18 cellular contexts compared by ENCODE assay signal in the genomic region with DNA sequence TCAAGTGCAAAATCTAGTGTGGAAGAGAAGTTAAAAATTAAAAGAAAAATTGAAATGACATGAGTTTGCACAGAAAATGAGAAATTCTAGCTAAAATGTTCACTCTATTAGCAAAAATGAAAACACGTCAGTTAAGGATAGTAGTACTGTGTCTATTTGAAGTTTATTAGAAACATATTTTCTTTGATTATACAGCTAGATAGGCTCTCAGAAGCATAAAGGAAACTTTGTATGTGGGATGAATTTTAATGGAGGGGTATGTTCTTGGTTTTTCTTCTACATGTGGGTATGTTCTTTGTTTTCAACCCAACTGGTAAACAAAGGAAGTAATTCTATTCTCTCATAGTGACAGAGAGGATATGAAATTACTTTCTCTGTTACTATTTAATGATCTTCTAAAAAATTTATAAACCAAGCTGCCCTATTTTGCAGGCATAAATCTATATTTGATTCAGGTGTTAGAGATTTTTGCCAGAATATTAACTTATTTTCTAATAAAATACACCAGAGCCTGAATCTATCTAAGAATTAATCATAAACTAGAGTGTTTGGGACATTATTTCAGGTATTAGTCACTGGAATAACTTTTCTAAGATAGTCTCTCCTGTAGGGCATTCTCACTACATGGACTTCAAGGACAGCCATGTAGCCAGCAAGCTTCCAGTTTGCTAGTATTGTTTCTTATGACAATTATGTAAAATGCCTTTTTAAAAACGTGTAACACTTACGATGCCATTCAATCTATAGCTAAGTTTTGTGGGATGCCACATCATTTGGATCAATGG. TPM values are rescaled to one million over a fixed set of nuclear protein-coding genes. Genes with fewer than 3 reads are reported as not detected.
DNase-seq lines count a peak whose midpoint lies in the region; ATAC-seq, FAIRE-seq and TF ChIP-seq lines count a peak whose summit lies in the region.
"Had no signal": no experiment of that assay in that cellular context is flagged by ENCODE, and none has a peak within 500 bp of the region (broad histone marks: within the 10 kb centered on the region; RNA-seq: fewer than 3 reads in every experiment).

No MANE protein-coding gene starts in this region.

- H3K36me3 ChIP-seq in GM12878 (ENCODE audit: control insufficient read depth in 2 of 2, insufficient read depth in 2 of 2, low read length in 1 of 2) (no peaks in the 10 kb centered on the region), upper lobe of left lung (no peaks in the 10 kb centered on the region), thyroid gland (no peaks in the 10 kb centered on the region)

- TF ChIP-seq EP300 in A549 (IDR thresholded peaks at IDR 0.05) (no peak), GM12878 (IDR thresholded peaks at IDR 0.05; ENCODE audit: borderline replicate concordance in 1 of 2, control insufficient read depth in 1 of 2, low read depth in 2 of 2, low read length in 2 of 2) (no peak), upper lobe of left lung (IDR thresholded peaks at IDR 0.05) (no peak)

- ATAC-seq in A549: 0 out of 6 replicates have a peak, but pooled peaks of 1 of the 2 experiments have one; percentile 33
- no peak for ATAC-seq in GM12878
- peak; percentile 33 for ATAC-seq in foreskin keratinocyte
- no peak for ATAC-seq in HG03432 (IDR thresholded peaks at IDR 0.05; ENCODE audit: unreplicated experiment)
- no peak for ATAC-seq in upper lobe of left lung (ENCODE audit: low FRiP score in 2 of 2)
- ATAC-seq: activated CD8-positive, alpha-beta T cell treated with anti-CD3 and anti-CD28 coated beads for 36 hours; activated naive CD8-positive, alpha-beta T cell treated with anti-CD3 and anti-CD28 coated beads, Interleukin-2, amount 50 U/mL, for 24 hours; activated T-cell treated with anti-CD3 and anti-CD28 coated beads, Interleukin-2, amount 50 U/mL, for 72 hours had no signal

- H4K20me1 ChIP-seq in GM12878 (ENCODE audit: control insufficient read depth, insufficient read depth): no peaks in the 10 kb centered on the region

- SMC1A ChIA-PET in GM12878 (lab: Charles Lee; ENCODE audit: uncharacterized antibody, unreplicated experiment): interaction anchor here (0.6 to 2.4 kb wide), 6 partner anchors 9 to 195 kb away, joined by 3 to 6 read pairs (median 4); no protein-coding TSS in a partner anchor

- POLR2A ChIA-PET in A549 (lab: Yijun Ruan, JAX) (interaction anchor here (0.8 kb wide), 1 partner anchor 200 kb away, joined by 4 read pairs; a partner anchor contains a TSS), GM12878 (lab: Charles Lee) (interaction anchor here (0.6 kb wide), 1 partner anchor 124 kb away, joined by 3 read pairs; no protein-coding TSS in a partner anchor)

- WGBS in A549 (ENCODE audit: missing lambda C conversion rate): 76% methylated on average over 3 of the region's 3 CpGs
- 97% methylated on average over 3 of the region's 3 CpGs for WGBS in GM12878 (ENCODE audit: insufficient coverage, insufficient replicate concordance, low lambda C conversion rate, missing lambda C conversion rate)
- WGBS in upper lobe of left lung, 2 donors: 88 to 91% methylated on average over 3 of the region's 3 CpGs
- 88 to 91% methylated on average over 3 of the region's 3 CpGs for WGBS in thyroid gland, 2 donors

- in situ Hi-C loops in GM12878 (cut with MboI): loop anchor here (10.0 kb wide), 1 partner anchor 58 kb away; no protein-coding TSS in a partner anchor

- H3K4me2 ChIP-seq in A549 (peak overlapping the region; percentile 60), GM12878 (ENCODE audit: control insufficient read depth, insufficient read depth) (no peak overlapping the region)

- no peak overlapping the region; a peak in 1 of 6 replicates for H3K27ac ChIP-seq in A549
- H3K27ac ChIP-seq in GM12878 (ENCODE audit: control insufficient read depth, insufficient read depth): no peak overlapping the region
- peak overlapping the region; percentile 2 for H3K27ac ChIP-seq in foreskin keratinocyte
- H3K27ac ChIP-seq in upper lobe of left lung: no peak overlapping the region
- no peak overlapping the region for H3K27ac ChIP-seq in thyroid gland
- H3K27ac ChIP-seq: skin epidermis had no signal

- no peak overlapping the region for H2AFZ ChIP-seq in GM12878 (ENCODE audit: control insufficient read depth, low read depth, low read length)

- no peaks in the 10 kb centered on the region for H3K9me3 ChIP-seq in A549
- H3K9me3 ChIP-seq in GM12878 (replicated peaks; ENCODE audit: control insufficient read depth, insufficient read depth, low read length): no peaks in the 10 kb centered on the region
- H3K9me3 ChIP-seq in upper lobe of left lung: no peaks in the 10 kb centered on the region
- no peaks in the 10 kb centered on the region for H3K9me3 ChIP-seq in thyroid gland

- CTCF ChIA-PET in A549 (lab: Yijun Ruan, JAX): interaction anchor here (0.9 to 16.1 kb wide), 3 partner anchors 35 to 64 kb away, joined by 3 to 265 read pairs (median 3); a partner anchor contains a TSS
- CTCF ChIA-PET in GM12878 (lab: Yijun Ruan, JAX): interaction anchor here (1.1 to 2.8 kb wide), 6 partner anchors 9 to 65 kb away, joined by 3 to 24 read pairs (median 6); no protein-coding TSS in a partner anchor

- DNase-seq in A549 (ENCODE audit: low read depth in 1 of 2, low spot score in 1 of 2): no peak
- DNase-seq in HT1080 (ENCODE audit: low read depth): peak; percentile 10
- no peak for DNase-seq in GM12878 (ENCODE audit: low read depth, low spot score)
- DNase-seq in foreskin keratinocyte: no peak
- no peak for DNase-seq in NCI-H1417 (lab: John Stamatoyannopoulos, UW)
- no peak for DNase-seq in upper lobe of left lung
- DNase-seq in thyroid gland: no peak
- DNase-seq: activated CD8-positive, alpha-beta T cell treated with anti-CD3 and anti-CD28 coated beads for 36 hours; activated naive CD8-positive, alpha-beta T cell treated with anti-CD3 and anti-CD28 coated beads, Interleukin-2, amount 50 U/mL, for 24 hours; activated T-cell treated with anti-CD3 and anti-CD28 coated beads, Interleukin-2, amount 50 U/mL, for 72 hours; CD4-positive, alpha-beta memory T cell; hippocampal formation; NCI-H1436 had no signal

- no peak for FAIRE-seq in A549 (lab: Jason Lieb, UNC)
- peak; percentile 87 for FAIRE-seq in GM12878 (lab: Jason Lieb, UNC)

- H3K9ac ChIP-seq in GM12878 (ENCODE audit: control insufficient read depth, insufficient read depth, low read length): no peak overlapping the region

- no peak for TF ChIP-seq POLR2A in A549 (IDR thresholded peaks at IDR 0.05; ENCODE audit: low read length)
- TF ChIP-seq POLR2A in GM12878 (IDR thresholded peaks at IDR 0.05; ENCODE audit: low read depth, low read length): no peak
- TF ChIP-seq POLR2A in upper lobe of left lung (IDR thresholded peaks at IDR 0.05): no peak
- TF ChIP-seq POLR2A in thyroid gland (IDR thresholded peaks at IDR 0.05): no peak

- RAD21 ChIA-PET in GM12878 (lab: Charles Lee; ENCODE audit: unreplicated experiment): interaction anchor here (1.8 kb wide), 1 partner anchor 64 kb away, joined by 5 read pairs; no protein-coding TSS in a partner anchor

- no peaks in the 10 kb centered on the region for H3K79me2 ChIP-seq in GM12878 (ENCODE audit: control insufficient read depth, insufficient read depth, low read length)

- no peak for TF ChIP-seq CTCF in A549 (IDR thresholded peaks at IDR 0.05)
- no peak for TF ChIP-seq CTCF in GM12878 (IDR thresholded peaks at IDR 0.05 in 2 of 3, conservative IDR thresholded peaks at IDR 0.05 in 1 of 3; ENCODE audit: control insufficient read depth in 2 of 3, extremely low read depth in 1 of 3, insufficient read depth in 1 of 3, low read depth in 3 of 3, low read length in 3 of 3)
- no peak for TF ChIP-seq CTCF in foreskin keratinocyte (conservative IDR thresholded peaks at IDR 0.05)
- no peak for TF ChIP-seq CTCF in upper lobe of left lung (IDR thresholded peaks at IDR 0.05)
- no peak for TF ChIP-seq CTCF in thyroid gland (IDR thresholded peaks at IDR 0.05)

- BruUV-seq in GM12878 (replicated peaks; lab: Mats Ljungman, UMichigan): no TSS peak

- TF ChIP-seq RAD21 in A549 (conservative IDR thresholded peaks at IDR 0.05 in 1 of 2, IDR thresholded peaks at IDR 0.05 in 1 of 2) (no peak), GM12878 (IDR thresholded peaks at IDR 0.05; ENCODE audit: insufficient read depth, low read depth, low read length) (no peak)

- no peak overlapping the region for H3K4me3 ChIP-seq in A549
- H3K4me3 ChIP-seq in GM12878: no peak overlapping the region
- no peak overlapping the region for H3K4me3 ChIP-seq in upper lobe of left lung
- no peak overlapping the region for H3K4me3 ChIP-seq in thyroid gland (replicated peaks in 1 of 3)
- H3K4me3 ChIP-seq: skin epidermis had no signal

- intact Hi-C loops in GM12878 (cut with micrococcal nuclease; ENCODE audit: unreplicated experiment) (no loop called here), thyroid gland (cut with DNase I) (no loop called here)

- H3K27me3 ChIP-seq in GM12878 (replicated peaks in 1 of 2; ENCODE audit: control insufficient read depth in 2 of 2, insufficient read depth in 2 of 2, low read length in 1 of 2): no peaks in the 10 kb centered on the region
- H3K27me3 ChIP-seq in foreskin keratinocyte: no peaks in the 10 kb centered on the region
- no peaks in the 10 kb centered on the region for H3K27me3 ChIP-seq in upper lobe of left lung
- no peaks in the 10 kb centered on the region for H3K27me3 ChIP-seq in thyroid gland

- H3K4me1 ChIP-seq in A549: peaks cover 16% of the 10 kb centered on the region
- no peaks in the 10 kb centered on the region for H3K4me1 ChIP-seq in GM12878 (ENCODE audit: control insufficient read depth, insufficient read depth, low read length)
- peaks cover 68% of the 10 kb centered on the region for H3K4me1 ChIP-seq in foreskin keratinocyte
- H3K4me1 ChIP-seq in upper lobe of left lung: peaks cover 7 to 12% (median 9%) of the 10 kb centered on the region in 4 donors
- H3K4me1 ChIP-seq in thyroid gland: no peaks in the 10 kb centered on the region

RNA-seq across cellular contexts. Expression of a gene that starts 15.8 kb away (rescaled TPM):
- polyA plus RNA-seq in A549 (2011; rRNA removed) (21.9 and 23.3 TPM in 2 replicates), A549 (2017; fragmentation: RNase III; extraction: RNeasy Plus Mini Kit Qiagen cat#74134 plus additional on column Dnase treatment) (13.5 to 13.6 TPM (median 13.5 TPM) in 3 replicates), GM12878 (2011; rRNA removed) (16.1 and 25.7 TPM in 2 replicates), GM12878 (2014; fragmentation: Illumina TruSeq; extraction: Trizol) (19.7 and 23.2 TPM in 2 replicates), GM12878 (2014; fragmentation: Nextera tagmentation; extraction: Ambion mirVana) (1 to 10 TPM; 3.5 to 4.5 TPM), GM12878 (2014; rRNA removed) (10.5 and 11.8 TPM in 2 replicates), GM12878 (2016; fragmentation: Nextera tagmentation; extraction: Ambion mirVana) (10 to 100 TPM; 20.5 to 21.2 TPM), foreskin keratinocyte (39.4 and 60.7 TPM in 2 replicates)
- polyA plus RNA-seq in A549 (2012; cell fraction: cytosol; rRNA removed): 7.2 and 7.7 TPM in 2 replicates
- polyA plus RNA-seq in A549 (2012; cell fraction: nucleus; rRNA removed): 2.8 and 4.6 TPM in 2 replicates
- polyA minus RNA-seq in A549 (2011; rRNA and poly(A)+ RNA removed): 9.4 and 13.0 TPM in 2 replicates
- 28.8 and 34.1 TPM in 2 replicates for total RNA-seq in HT1080 (2014; rRNA removed; shearing (Covaris generic))
- polyA plus RNA-seq in HT1080 (2015; cell fraction: cytosol; rRNA removed): 30.5 and 36.5 TPM in 2 replicates
- polyA plus RNA-seq in HT1080 (2015; cell fraction: nucleus; rRNA removed): 23.2 and 28.8 TPM in 2 replicates
- total RNA-seq in GM12878 (2013; cell fraction: nucleolus; rRNA removed): 16.1 and 18.2 TPM in 2 replicates
- total RNA-seq in GM12878 (2014; rRNA removed) (19.1 and 19.6 TPM in 2 replicates), GM12878 (2014; rRNA removed; fragmentation: Illumina TruSeq; extraction: Trizol) (21.2 and 23.0 TPM in 2 replicates), GM12878 (2021) (14.8 and 19.2 TPM in 2 replicates), foreskin keratinocyte (104 and 142 TPM in 2 replicates), upper lobe of left lung (10 to 100 TPM in 5 of 6 donors, 1 to 10 TPM in 1; 8.9 to 27.4 (median 17.8) TPM), thyroid gland (10 to 100 TPM in 1 of 4 donors, 1 to 10 TPM in 3; 1.3 to 15.5 (median 6.1) TPM)
- polyA plus RNA-seq in GM12878 (2011; ENCODE audit: low read depth): 6.1 TPM
- 7.6 and 9.5 TPM in 2 replicates for polyA plus RNA-seq in GM12878 (2011; cell fraction: cytosol; rRNA removed)
- 5.8 and 6.2 TPM in 2 replicates for polyA plus RNA-seq in GM12878 (2011; cell fraction: nucleus; rRNA removed)
- 5.9 and 7.6 TPM in 2 replicates for polyA plus RNA-seq in GM12878 (2012)
- 13.9 and 17.3 TPM in 2 replicates for polyA minus RNA-seq in GM12878 (2011; rRNA and poly(A)+ RNA removed)
- polyA minus RNA-seq in GM12878 (2011; cell fraction: cytosol; rRNA and poly(A)+ RNA removed): 7.6 and 14.1 TPM in 2 replicates
- polyA minus RNA-seq in GM12878 (2011; cell fraction: nucleus; rRNA and poly(A)+ RNA removed): 2.8 and 7.9 TPM in 2 replicates

RNA-seq across cellular contexts. Expression of a gene that starts 35.7 kb away (rescaled TPM):
- 0.56 and 1.1 TPM in 2 replicates for polyA plus RNA-seq in A549 (2011; rRNA removed)
- 0.27 and 0.32 TPM in 2 replicates for polyA plus RNA-seq in A549 (2012; cell fraction: cytosol; rRNA removed)
- polyA plus RNA-seq in A549 (2012; cell fraction: nucleus; rRNA removed): 0.28 TPM in 1 of 2 replicates, not detected in the other
- polyA plus RNA-seq in A549 (2017; fragmentation: RNase III; extraction: RNeasy Plus Mini Kit Qiagen cat#74134 plus additional on column Dnase treatment): 0.72 to 1.3 TPM (median 1.2 TPM) in 3 replicates
- 0.66 TPM in 1 of 2 replicates, not detected in the other for polyA minus RNA-seq in A549 (2011; rRNA and poly(A)+ RNA removed)
- total RNA-seq in HT1080 (2014; rRNA removed; shearing (Covaris generic)): 2.7 and 5.0 TPM in 2 replicates
- polyA plus RNA-seq in HT1080 (2015; cell fraction: cytosol; rRNA removed): 3.2 and 3.6 TPM in 2 replicates
- polyA plus RNA-seq in HT1080 (2015; cell fraction: nucleus; rRNA removed): 2.3 and 3.6 TPM in 2 replicates
- total RNA-seq in GM12878 (2013; cell fraction: nucleolus; rRNA removed): not detected in 2 replicates
- total RNA-seq in GM12878 (2014; rRNA removed): 0.33 TPM in 1 of 2 replicates, not detected in the other
- not detected in 2 replicates for total RNA-seq in GM12878 (2014; rRNA removed; fragmentation: Illumina TruSeq; extraction: Trizol)
- total RNA-seq in GM12878 (2021): not detected in 2 replicates
- polyA plus RNA-seq in GM12878 (2011; ENCODE audit: low read depth): not detected
- polyA plus RNA-seq in GM12878 (2011; rRNA removed): not detected in 2 replicates
- not detected in 2 replicates for polyA plus RNA-seq in GM12878 (2011; cell fraction: cytosol; rRNA removed)
- not detected in 2 replicates for polyA plus RNA-seq in GM12878 (2011; cell fraction: nucleus; rRNA removed)
- polyA plus RNA-seq in GM12878 (2012): not detected in 2 replicates
- polyA plus RNA-seq in GM12878 (2014; fragmentation: Illumina TruSeq; extraction: Trizol): 0.10 and 1.4 TPM in 2 replicates
- polyA plus RNA-seq in GM12878 (2014; fragmentation: Nextera tagmentation; extraction: Ambion mirVana): under 1 TPM; 0.05 to 0.13 TPM
- polyA plus RNA-seq in GM12878 (2014; rRNA removed): 0.11 TPM in 1 of 2 replicates, not detected in the other
- not detected for polyA plus RNA-seq in GM12878 (2016; fragmentation: Nextera tagmentation; extraction: Ambion mirVana)
- polyA minus RNA-seq in GM12878 (2011; rRNA and poly(A)+ RNA removed): not detected in 2 replicates
- not detected in 2 replicates for polyA minus RNA-seq in GM12878 (2011; cell fraction: cytosol; rRNA and poly(A)+ RNA removed)
- not detected in 2 replicates for polyA minus RNA-seq in GM12878 (2011; cell fraction: nucleus; rRNA and poly(A)+ RNA removed)
- 0.65 and 1.6 TPM in 2 replicates for total RNA-seq in foreskin keratinocyte
- 0.85 and 1.1 TPM in 2 replicates for polyA plus RNA-seq in foreskin keratinocyte
- total RNA-seq in upper lobe of left lung: under 1 TPM in 2 of 6 donors, not detected in 4; 0.46 to 0.84 TPM
- 1 to 10 TPM in 1 of 4 donors, not detected in 3; 6.2 TPM for total RNA-seq in thyroid gland
- total RNA-seq: A172; activated CD8-positive, alpha-beta T cell treated with anti-CD3 and anti-CD28 coated beads for 36 hours; activated T-cell treated with anti-CD3 and anti-CD28 coated beads, Interleukin-2, amount 50 U/mL, for 72 hours; CD4-positive, alpha-beta memory T cell; mononuclear cell; T-helper 1 cell treated with Interleukin-12 subunit alpha and Interleukin-12 subunit beta and Interleukin-4 antibody, amounts not matched to agents 30 ng/mL and 1 ng/mL, for 36 hours had no signal
- polyA plus RNA-seq: CD4-positive, alpha-beta memory T cell had no signal
